Comparison of ENCODE assay signal across 1 cellular context in genomic region chr2:183078467-183079334, GRCh38.
TF ChIP-seq lines count a peak whose summit lies in the region.

TSS of gene DUSP19 (plus strand) at chr2:183078747. CDS start at chr2:183078934, 187 bp downstream.

TF ChIP-seq in HepG2, 621 proteins besides CTCF, POLR2A, EP300 and RAD21 (continued from another document and continues in another):
- peak; percentile 61; the same call in 1 of the 2 replicates for TF ChIP-seq ZNF766 (CRISPR knock-in tag; IDR thresholded peaks at IDR 0.05; ENCODE audit: borderline replicate concordance)
- TF ChIP-seq CCDC6 (CRISPR knock-in tag; IDR thresholded peaks at IDR 0.05), result peak; percentile 77; the same call in 1 of the 2 replicates
- 0 out of 2 replicates have a peak, but pooled peaks have one; percentile 16 for TF ChIP-seq SIX4 (CRISPR knock-in tag; IDR thresholded peaks at IDR 0.05)
- TF ChIP-seq RXRB (CRISPR knock-in tag; IDR thresholded peaks at IDR 0.05; ENCODE audit: borderline replicate concordance), result peak; percentile 63; the same call in 1 of the 2 replicates
- TF ChIP-seq DZIP1 (CRISPR knock-in tag; IDR thresholded peaks at IDR 0.05), result no peak
- TF ChIP-seq ZNF879 (CRISPR knock-in tag; IDR thresholded peaks at IDR 0.05), result no peak
- peak; percentile 60; the same call in 1 of the 2 replicates for TF ChIP-seq ZNF264 (CRISPR knock-in tag; IDR thresholded peaks at IDR 0.05)
- TF ChIP-seq, protein P1, sequence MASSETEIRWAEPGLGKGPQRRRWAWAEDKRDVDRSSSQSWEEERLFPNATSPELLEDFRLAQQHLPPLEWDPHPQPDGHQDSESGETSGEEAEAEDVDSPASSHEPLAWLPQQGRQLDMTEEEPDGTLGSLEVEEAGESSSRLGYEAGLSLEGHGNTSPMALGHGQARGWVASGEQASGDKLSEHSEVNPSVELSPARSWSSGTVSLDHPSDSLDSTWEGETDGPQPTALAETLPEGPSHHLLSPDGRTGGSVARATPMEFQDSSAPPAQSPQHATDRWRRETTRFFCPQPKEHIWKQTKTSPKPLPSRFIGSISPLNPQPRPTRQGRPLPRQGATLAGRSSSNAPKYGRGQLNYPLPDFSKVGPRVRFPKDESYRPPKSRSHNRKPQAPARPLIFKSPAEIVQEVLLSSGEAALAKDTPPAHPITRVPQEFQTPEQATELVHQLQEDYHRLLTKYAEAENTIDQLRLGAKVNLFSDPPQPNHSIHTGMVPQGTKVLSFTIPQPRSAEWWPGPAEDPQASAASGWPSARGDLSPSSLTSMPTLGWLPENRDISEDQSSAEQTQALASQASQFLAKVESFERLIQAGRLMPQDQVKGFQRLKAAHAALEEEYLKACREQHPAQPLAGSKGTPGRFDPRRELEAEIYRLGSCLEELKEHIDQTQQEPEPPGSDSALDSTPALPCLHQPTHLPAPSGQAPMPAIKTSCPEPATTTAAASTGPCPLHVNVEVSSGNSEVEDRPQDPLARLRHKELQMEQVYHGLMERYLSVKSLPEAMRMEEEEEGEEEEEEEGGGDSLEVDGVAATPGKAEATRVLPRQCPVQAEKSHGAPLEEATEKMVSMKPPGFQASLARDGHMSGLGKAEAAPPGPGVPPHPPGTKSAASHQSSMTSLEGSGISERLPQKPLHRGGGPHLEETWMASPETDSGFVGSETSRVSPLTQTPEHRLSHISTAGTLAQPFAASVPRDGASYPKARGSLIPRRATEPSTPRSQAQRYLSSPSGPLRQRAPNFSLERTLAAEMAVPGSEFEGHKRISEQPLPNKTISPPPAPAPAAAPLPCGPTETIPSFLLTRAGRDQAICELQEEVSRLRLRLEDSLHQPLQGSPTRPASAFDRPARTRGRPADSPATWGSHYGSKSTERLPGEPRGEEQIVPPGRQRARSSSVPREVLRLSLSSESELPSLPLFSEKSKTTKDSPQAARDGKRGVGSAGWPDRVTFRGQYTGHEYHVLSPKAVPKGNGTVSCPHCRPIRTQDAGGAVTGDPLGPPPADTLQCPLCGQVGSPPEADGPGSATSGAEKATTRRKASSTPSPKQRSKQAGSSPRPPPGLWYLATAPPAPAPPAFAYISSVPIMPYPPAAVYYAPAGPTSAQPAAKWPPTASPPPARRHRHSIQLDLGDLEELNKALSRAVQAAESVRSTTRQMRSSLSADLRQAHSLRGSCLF (CRISPR knock-in tag; IDR thresholded peaks at IDR 0.05; ENCODE audit: borderline replicate concordance), result 0 out of 2 replicates have a peak, but pooled peaks have one; percentile 76
- TF ChIP-seq, protein P2, sequence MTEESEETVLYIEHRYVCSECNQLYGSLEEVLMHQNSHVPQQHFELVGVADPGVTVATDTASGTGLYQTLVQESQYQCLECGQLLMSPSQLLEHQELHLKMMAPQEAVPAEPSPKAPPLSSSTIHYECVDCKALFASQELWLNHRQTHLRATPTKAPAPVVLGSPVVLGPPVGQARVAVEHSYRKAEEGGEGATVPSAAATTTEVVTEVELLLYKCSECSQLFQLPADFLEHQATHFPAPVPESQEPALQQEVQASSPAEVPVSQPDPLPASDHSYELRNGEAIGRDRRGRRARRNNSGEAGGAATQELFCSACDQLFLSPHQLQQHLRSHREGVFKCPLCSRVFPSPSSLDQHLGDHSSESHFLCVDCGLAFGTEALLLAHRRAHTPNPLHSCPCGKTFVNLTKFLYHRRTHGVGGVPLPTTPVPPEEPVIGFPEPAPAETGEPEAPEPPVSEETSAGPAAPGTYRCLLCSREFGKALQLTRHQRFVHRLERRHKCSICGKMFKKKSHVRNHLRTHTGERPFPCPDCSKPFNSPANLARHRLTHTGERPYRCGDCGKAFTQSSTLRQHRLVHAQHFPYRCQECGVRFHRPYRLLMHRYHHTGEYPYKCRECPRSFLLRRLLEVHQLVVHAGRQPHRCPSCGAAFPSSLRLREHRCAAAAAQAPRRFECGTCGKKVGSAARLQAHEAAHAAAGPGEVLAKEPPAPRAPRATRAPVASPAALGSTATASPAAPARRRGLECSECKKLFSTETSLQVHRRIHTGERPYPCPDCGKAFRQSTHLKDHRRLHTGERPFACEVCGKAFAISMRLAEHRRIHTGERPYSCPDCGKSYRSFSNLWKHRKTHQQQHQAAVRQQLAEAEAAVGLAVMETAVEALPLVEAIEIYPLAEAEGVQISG (CRISPR knock-in tag; IDR thresholded peaks at IDR 0.05), result peak; percentile 70
- peak; percentile 63 for TF ChIP-seq MED8 (CRISPR knock-in tag; IDR thresholded peaks at IDR 0.05; ENCODE audit: insufficient replicate concordance)
- TF ChIP-seq ZNF790 (CRISPR knock-in tag; IDR thresholded peaks at IDR 0.05; ENCODE audit: borderline replicate concordance), result no peak
- TF ChIP-seq, protein P3, sequence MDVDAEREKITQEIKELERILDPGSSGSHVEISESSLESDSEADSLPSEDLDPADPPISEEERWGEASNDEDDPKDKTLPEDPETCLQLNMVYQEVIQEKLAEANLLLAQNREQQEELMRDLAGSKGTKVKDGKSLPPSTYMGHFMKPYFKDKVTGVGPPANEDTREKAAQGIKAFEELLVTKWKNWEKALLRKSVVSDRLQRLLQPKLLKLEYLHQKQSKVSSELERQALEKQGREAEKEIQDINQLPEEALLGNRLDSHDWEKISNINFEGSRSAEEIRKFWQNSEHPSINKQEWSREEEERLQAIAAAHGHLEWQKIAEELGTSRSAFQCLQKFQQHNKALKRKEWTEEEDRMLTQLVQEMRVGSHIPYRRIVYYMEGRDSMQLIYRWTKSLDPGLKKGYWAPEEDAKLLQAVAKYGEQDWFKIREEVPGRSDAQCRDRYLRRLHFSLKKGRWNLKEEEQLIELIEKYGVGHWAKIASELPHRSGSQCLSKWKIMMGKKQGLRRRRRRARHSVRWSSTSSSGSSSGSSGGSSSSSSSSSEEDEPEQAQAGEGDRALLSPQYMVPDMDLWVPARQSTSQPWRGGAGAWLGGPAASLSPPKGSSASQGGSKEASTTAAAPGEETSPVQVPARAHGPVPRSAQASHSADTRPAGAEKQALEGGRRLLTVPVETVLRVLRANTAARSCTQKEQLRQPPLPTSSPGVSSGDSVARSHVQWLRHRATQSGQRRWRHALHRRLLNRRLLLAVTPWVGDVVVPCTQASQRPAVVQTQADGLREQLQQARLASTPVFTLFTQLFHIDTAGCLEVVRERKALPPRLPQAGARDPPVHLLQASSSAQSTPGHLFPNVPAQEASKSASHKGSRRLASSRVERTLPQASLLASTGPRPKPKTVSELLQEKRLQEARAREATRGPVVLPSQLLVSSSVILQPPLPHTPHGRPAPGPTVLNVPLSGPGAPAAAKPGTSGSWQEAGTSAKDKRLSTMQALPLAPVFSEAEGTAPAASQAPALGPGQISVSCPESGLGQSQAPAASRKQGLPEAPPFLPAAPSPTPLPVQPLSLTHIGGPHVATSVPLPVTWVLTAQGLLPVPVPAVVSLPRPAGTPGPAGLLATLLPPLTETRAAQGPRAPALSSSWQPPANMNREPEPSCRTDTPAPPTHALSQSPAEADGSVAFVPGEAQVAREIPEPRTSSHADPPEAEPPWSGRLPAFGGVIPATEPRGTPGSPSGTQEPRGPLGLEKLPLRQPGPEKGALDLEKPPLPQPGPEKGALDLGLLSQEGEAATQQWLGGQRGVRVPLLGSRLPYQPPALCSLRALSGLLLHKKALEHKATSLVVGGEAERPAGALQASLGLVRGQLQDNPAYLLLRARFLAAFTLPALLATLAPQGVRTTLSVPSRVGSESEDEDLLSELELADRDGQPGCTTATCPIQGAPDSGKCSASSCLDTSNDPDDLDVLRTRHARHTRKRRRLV (CRISPR knock-in tag; IDR thresholded peaks at IDR 0.05), result peak; percentile 51; the same call in 1 of the 2 replicates
- peak; percentile 62 for TF ChIP-seq ZNF777 (CRISPR knock-in tag; IDR thresholded peaks at IDR 0.05)
- TF ChIP-seq ZNF770 (CRISPR knock-in tag; IDR thresholded peaks at IDR 0.05), result no peak
- TF ChIP-seq ZNF24 (IDR thresholded peaks at IDR 0.05), result no peak
- TF ChIP-seq HHEX (CRISPR knock-in tag; IDR thresholded peaks at IDR 0.05), result peak; percentile 49; the same call in 1 of the 2 replicates
- no peak for TF ChIP-seq CCAR2 (optimal IDR thresholded peaks at IDR 0.05; ENCODE audit: low read depth, low read length)
- TF ChIP-seq TARDBP (CRISPR knock-in tag; IDR thresholded peaks at IDR 0.05), result peak; percentile 91
- TF ChIP-seq NFE2L2 (IDR thresholded peaks at IDR 0.05; ENCODE audit: low read length), result peak; percentile 14; the same call in 1 of the 2 replicates
- TF ChIP-seq ZMYM4 (CRISPR knock-in tag; IDR thresholded peaks at IDR 0.05), result peak; percentile 90
- TF ChIP-seq GRHL1 (CRISPR knock-in tag; conservative IDR thresholded peaks at IDR 0.05), result no peak
- peak; percentile 78 for TF ChIP-seq SP4 (CRISPR knock-in tag; IDR thresholded peaks at IDR 0.05)
- peak in 1 of 2 experiments; percentile 58; a peak in 2 of 4 replicates for TF ChIP-seq REST (IDR thresholded peaks at IDR 0.05; ENCODE audit: borderline replicate concordance in 1 of 2, low read depth in 1 of 2, low read length in 2 of 2)
- TF ChIP-seq ZNF761 (CRISPR knock-in tag; conservative IDR thresholded peaks at IDR 0.05), result peak; percentile 73; the same call in 1 of the 2 replicates
- TF ChIP-seq ZNF816 (CRISPR knock-in tag; IDR thresholded peaks at IDR 0.05; ENCODE audit: borderline replicate concordance), result no peak; the same call in 1 of the 2 replicates
- peak; percentile 74 for TF ChIP-seq ZNF317 (CRISPR knock-in tag; IDR thresholded peaks at IDR 0.05)
- TF ChIP-seq KAT2B (IDR thresholded peaks at IDR 0.05; ENCODE audit: borderline replicate concordance, low read depth, low read length), result no peak
- 0 out of 2 replicates have a peak, but pooled peaks have one; percentile 59 for TF ChIP-seq ZKSCAN8 (CRISPR knock-in tag; IDR thresholded peaks at IDR 0.05; ENCODE audit: borderline replicate concordance)
- TF ChIP-seq JUND (CRISPR knock-in tag; IDR thresholded peaks at IDR 0.05), result peak; percentile 36; the same call in 1 of the 2 replicates
- TF ChIP-seq ZNF136 (CRISPR knock-in tag; IDR thresholded peaks at IDR 0.05; ENCODE audit: low read depth), result 0 out of 2 replicates have a peak, but pooled peaks have one; percentile 49
- no peak for TF ChIP-seq ONECUT2 (CRISPR knock-in tag; IDR thresholded peaks at IDR 0.05)
- TF ChIP-seq ZBTB20 (CRISPR knock-in tag; IDR thresholded peaks at IDR 0.05; ENCODE audit: borderline replicate concordance, low read depth), result peak; percentile 48; the same call in 1 of the 2 replicates
- peak; percentile 42; the same call in 1 of the 2 replicates for TF ChIP-seq ZNF563 (CRISPR knock-in tag; IDR thresholded peaks at IDR 0.05)
